ENCODE assay signal across 20 cellular contexts in genomic region chr5:154743812-154744211, GRCh38. TPM values are rescaled to one million over a fixed set of nuclear protein-coding genes. Genes with fewer than 3 reads are reported as not detected.
A peak's percentile ranks its signal among the peaks of the same experiment; 100 is the strongest.
DNase-seq lines count a peak whose midpoint lies in the region; ATAC-seq, FAIRE-seq and TF ChIP-seq lines count a peak whose summit lies in the region.
"Had no signal": no experiment of that assay in that cellular context is flagged by ENCODE, and none has a peak within 500 bp of the region (broad histone marks: within the 10 kb centered on the region; RNA-seq: fewer than 3 reads in every experiment).

No MANE protein-coding gene starts in this region.

- peak overlapping the region; percentile 16 for H3K27ac ChIP-seq in hepatocyte
- H3K27ac ChIP-seq: KMS-11 had no signal

- H3K9me2 ChIP-seq in hepatocyte (replicated peaks; ENCODE audit: insufficient read depth): no peaks in the 10 kb centered on the region

- ATAC-seq in WTC11: no peak
- ATAC-seq in GM21447 (IDR thresholded peaks at IDR 0.05; ENCODE audit: unreplicated experiment): no peak
- ATAC-seq in HG03280 (IDR thresholded peaks at IDR 0.05; ENCODE audit: unreplicated experiment): no peak
- ATAC-seq: PC-3 had no signal

- DNase-seq in activated effector memory CD4-positive, alpha-beta T cell treated with anti-CD3 and anti-CD28 coated beads, Interleukin-2, amount 50 U/mL, for 16 hours: peak; percentile 28
- no peak for DNase-seq in activated effector memory CD4-positive, alpha-beta T cell treated with Interleukin-2 at 50 U/mL for 16 hours
- no peak for DNase-seq in WTC11 (ENCODE audit: low spot score)
- DNase-seq in hepatocyte (ENCODE audit: low spot score): no peak
- no peak for DNase-seq in urothelium cell line (ENCODE audit: low spot score)
- no peak for DNase-seq in HEK293T (ENCODE audit: extremely low spot score)
- DNase-seq: 8988T, ACHN, DMS153, DND-41, MM.1S, NCI-H2029, NCI-H446, NCI-H524 treated with DMSO at 0.1 percent for 48 hours, NCI-H774, PC-3 had no signal

- no peaks in the 10 kb centered on the region for H3K4me1 ChIP-seq in hepatocyte (ENCODE audit: insufficient read depth)

- H3K9me3 Mint-ChIP-seq in WTC11: no peaks in the 10 kb centered on the region

- H3K36me3 ChIP-seq in hepatocyte (replicated peaks; ENCODE audit: insufficient read depth, low read depth): no peaks in the 10 kb centered on the region

- peak overlapping the region; percentile 87 for H3K27ac Mint-ChIP-seq in WTC11

- H4K20me1 ChIP-seq in hepatocyte (ENCODE audit: insufficient read depth, poor library complexity, severe bottlenecking): no peaks in the 10 kb centered on the region

- CTCF ChIA-PET in WTC11 (lab: Charles Lee) (no interaction called here), HEK293T (lab: Yijun Ruan, JAX) (no interaction called here)

- H3K27me3 Mint-ChIP-seq in WTC11 (ENCODE audit: low read depth): no peaks in the 10 kb centered on the region

- WGBS in hepatocyte (ENCODE audit: low lambda C conversion rate, missing lambda C conversion rate): 85% methylated on average over 7 of the region's 7 CpGs

- no peak for TF ChIP-seq CTCF in WTC11 (IDR thresholded peaks at IDR 0.05)
- no peak for TF ChIP-seq CTCF in hepatocyte (IDR thresholded peaks at IDR 0.05; ENCODE audit: poor library complexity)

- no peaks in the 10 kb centered on the region for H3K79me2 ChIP-seq in hepatocyte

- H3K36me3 Mint-ChIP-seq in WTC11: peaks cover 5% of the 10 kb centered on the region; the same call in 1 of the 2 replicates

- no peaks in the 10 kb centered on the region for H3K27me3 ChIP-seq in hepatocyte

- H3K4me2 ChIP-seq in hepatocyte: no peak overlapping the region
- H3K4me2 ChIP-seq: KMS-11 had no signal

- FAIRE-seq in urothelium cell line (lab: Jason Lieb, UNC): no peak
- FAIRE-seq: HTR-8/SVneo had no signal

- POLR2A ChIA-PET in WTC11 (lab: Charles Lee): no interaction called here
- POLR2A ChIA-PET in HEK293T (lab: Yijun Ruan, JAX): no interaction called here

- no peak overlapping the region for H3K4me3 ChIP-seq in hepatocyte

- H3K4me3 Mint-ChIP-seq in WTC11: no peak overlapping the region

- H3K4me1 Mint-ChIP-seq in WTC11: peaks cover 30% of the 10 kb centered on the region

- H3K9me3 ChIP-seq in hepatocyte (ENCODE audit: low read depth): no peaks in the 10 kb centered on the region

- H2AFZ ChIP-seq in hepatocyte: no peak overlapping the region

TF ChIP-seq in WTC11, 78 proteins besides CTCF, POLR2A, EP300 and RAD21:
- peak; percentile 48; the same call in 1 of the 2 replicates for TF ChIP-seq USF1 (CRISPR knock-in tag; IDR thresholded peaks at IDR 0.05)
- peak; percentile 75 for TF ChIP-seq USF2 (CRISPR knock-in tag; IDR thresholded peaks at IDR 0.05)
- TF ChIP-seq MLX (CRISPR knock-in tag; IDR thresholded peaks at IDR 0.05): no peak

TF ChIP-seq in HEK293T, 16 proteins besides CTCF, POLR2A, EP300 and RAD21:
- no peak for TF ChIP-seq ZNF384 (IDR thresholded peaks at IDR 0.05)
- no peak for TF ChIP-seq FOXA1 (IDR thresholded peaks at IDR 0.05)
- TF ChIP-seq HDGF (IDR thresholded peaks at IDR 0.05; ENCODE audit: borderline replicate concordance): no peak
- TF ChIP-seq LEF1 (IDR thresholded peaks at IDR 0.05; ENCODE audit: borderline replicate concordance): no peak
- TF ChIP-seq L3MBTL2 (conservative IDR thresholded peaks at IDR 0.05): no peak
- TF ChIP-seq FOXM1 (IDR thresholded peaks at IDR 0.05; ENCODE audit: borderline replicate concordance): no peak
- TF ChIP-seq NFRKB (IDR thresholded peaks at IDR 0.05): no peak
- no peak for TF ChIP-seq SUZ12 (IDR thresholded peaks at IDR 0.05)
- TF ChIP-seq CTBP1 (IDR thresholded peaks at IDR 0.05; ENCODE audit: borderline replicate concordance): no peak
- TF ChIP-seq, protein P1, sequence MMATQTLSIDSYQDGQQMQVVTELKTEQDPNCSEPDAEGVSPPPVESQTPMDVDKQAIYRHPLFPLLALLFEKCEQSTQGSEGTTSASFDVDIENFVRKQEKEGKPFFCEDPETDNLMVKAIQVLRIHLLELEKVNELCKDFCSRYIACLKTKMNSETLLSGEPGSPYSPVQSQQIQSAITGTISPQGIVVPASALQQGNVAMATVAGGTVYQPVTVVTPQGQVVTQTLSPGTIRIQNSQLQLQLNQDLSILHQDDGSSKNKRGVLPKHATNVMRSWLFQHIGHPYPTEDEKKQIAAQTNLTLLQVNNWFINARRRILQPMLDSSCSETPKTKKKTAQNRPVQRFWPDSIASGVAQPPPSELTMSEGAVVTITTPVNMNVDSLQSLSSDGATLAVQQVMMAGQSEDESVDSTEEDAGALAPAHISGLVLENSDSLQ (IDR thresholded peaks at IDR 0.05): no peak
- no peak for TF ChIP-seq ELF4 (IDR thresholded peaks at IDR 0.05)
- no peak for TF ChIP-seq BHLHE40 (IDR thresholded peaks at IDR 0.05; ENCODE audit: borderline replicate concordance)

RNA-seq across cellular contexts. Expression of gene LARP1, which starts 11.4 kb away (rescaled TPM):
- 360 to 406 TPM (median 378 TPM) in 3 replicates for total RNA-seq in WTC11 (2021)
- 68.4 and 75.0 TPM in 2 replicates for total RNA-seq in hepatocyte
- polyA plus RNA-seq in hepatocyte: 62.9 and 64.7 TPM in 2 replicates
